In genomic region chr5:95644351-95645042, GRCh38 we compare ENCODE assay signal across 8 cellular contexts. TPM values are rescaled to one million over a fixed set of nuclear protein-coding genes. Genes with fewer than 3 reads are reported as not detected.
DNase-seq lines count a peak whose midpoint lies in the region; ATAC-seq, FAIRE-seq and TF ChIP-seq lines count a peak whose summit lies in the region.

No MANE protein-coding gene starts in this region.

- H3K27ac ChIP-seq in right atrium auricular region (peak overlapping the region; percentile 95), spleen (peak overlapping the region in 3 of 8 donors; percentile 92 to 95 (median 94))

- H3K4me1 ChIP-seq in right atrium auricular region (peaks cover 0 to 10% of the 10 kb centered on the region in 2 donors), spleen (peaks cover 11 to 42% (median 24%) of the 10 kb centered on the region in 6 donors)

- no peak overlapping the region for H3K4me3 Mint-ChIP-seq in activated naive CD4-positive, alpha-beta T cell treated with anti-CD3 and anti-CD28 coated beads for 36 hours

- no peak overlapping the region for H3K27ac Mint-ChIP-seq in activated naive CD4-positive, alpha-beta T cell treated with anti-CD3 and anti-CD28 coated beads for 36 hours

- intact Hi-C loops in activated naive CD4-positive, alpha-beta T cell treated with anti-CD3 and anti-CD28 coated beads for 36 hours (cut with micrococcal nuclease), result loop anchor here (1.0 to 10.0 kb wide), 11 partner anchors 20 to 1538 kb away; partner anchors contain the start of genes CAST, ERAP1 and RIOK2
- intact Hi-C loops in spleen (cut with DNase I; ENCODE audit: low total_unique reads), result loop anchor here (5.0 to 10.0 kb wide), 2 partner anchors 203 to 690 kb away; no protein-coding TSS in a partner anchor

- TF ChIP-seq POLR2A in spleen (IDR thresholded peaks at IDR 0.05), result no peak

- FAIRE-seq in RCC 7860 (lab: Jason Lieb, UNC), result no peak

- no peaks in the 10 kb centered on the region for H3K27me3 Mint-ChIP-seq in activated naive CD4-positive, alpha-beta T cell treated with anti-CD3 and anti-CD28 coated beads for 36 hours (ENCODE audit: low read depth)

- no peaks in the 10 kb centered on the region for H3K27me3 ChIP-seq in right atrium auricular region
- no peaks in the 10 kb centered on the region for H3K27me3 ChIP-seq in spleen (replicated peaks in 1 of 7)

- no peaks in the 10 kb centered on the region for H3K36me3 Mint-ChIP-seq in activated naive CD4-positive, alpha-beta T cell treated with anti-CD3 and anti-CD28 coated beads for 36 hours (ENCODE audit: low read depth)

- DNase-seq in ELF-1 (ENCODE audit: low read depth, low spot score), result peak; percentile 73
- DNase-seq in HK-2 (ENCODE audit: unreplicated experiment), result peak; percentile 23
- peak; percentile 24 for DNase-seq in RCC 7860 (ENCODE audit: low spot score)
- peak; percentile 70 for DNase-seq in activated naive CD4-positive, alpha-beta T cell treated with anti-CD3 and anti-CD28 coated beads for 36 hours
- DNase-seq in right atrium auricular region (ENCODE audit: low spot score), result peak; percentile 74
- DNase-seq in spleen, result no peak
- no peak for DNase-seq in GF-D8 (lab: John Stamatoyannopoulos, UW)

- ATAC-seq in GM21367 (IDR thresholded peaks at IDR 0.05; ENCODE audit: unreplicated experiment), result peak; percentile 44

- H3K4me3 ChIP-seq in right atrium auricular region, result no peak overlapping the region
- no peak overlapping the region for H3K4me3 ChIP-seq in spleen

- no peaks in the 10 kb centered on the region for H3K36me3 ChIP-seq in right atrium auricular region
- H3K36me3 ChIP-seq in spleen, result no peaks in the 10 kb centered on the region

- CTCF ChIA-PET in activated naive CD4-positive, alpha-beta T cell treated with anti-CD3 and anti-CD28 coated beads for 36 hours (lab: Charles Lee), result interaction anchor here (0.6 to 7.3 kb wide), 16 partner anchors 9 to 1238 kb away, joined by 3 to 63 read pairs (median 5); no protein-coding TSS in a partner anchor

- WGBS in spleen, 5 donors, result 14 to 23% (median 18%) methylated on average over 4 of the region's 4 CpGs

- H3K4me1 Mint-ChIP-seq in activated naive CD4-positive, alpha-beta T cell treated with anti-CD3 and anti-CD28 coated beads for 36 hours (ENCODE audit: low read depth), result peaks cover 31% of the 10 kb centered on the region

- TF ChIP-seq CTCF in right atrium auricular region (IDR thresholded peaks at IDR 0.05), result peak; percentile 44 to 79
- TF ChIP-seq CTCF in spleen (IDR thresholded peaks at IDR 0.05 in 8 of 11, conservative IDR thresholded peaks at IDR 0.05 in 3 of 11), result peak; percentile 29 to 80 (median 71)

- no peaks in the 10 kb centered on the region for H3K9me3 ChIP-seq in right atrium auricular region
- H3K9me3 ChIP-seq in spleen, result no peaks in the 10 kb centered on the region

- H3K9me3 Mint-ChIP-seq in activated naive CD4-positive, alpha-beta T cell treated with anti-CD3 and anti-CD28 coated beads for 36 hours, result no peaks in the 10 kb centered on the region

RNA-seq across cellular contexts. Expression of gene RFESD, which starts 2.1 kb away (rescaled TPM):
- total RNA-seq in activated naive CD4-positive, alpha-beta T cell treated with anti-CD3 and anti-CD28 coated beads for 36 hours, result 1 to 10 TPM; 9.1 to 9.7 TPM
- total RNA-seq in right atrium auricular region (1 to 10 TPM; 1.9 to 2.5 TPM), spleen (1 to 10 TPM; 2.2 to 6.5 (median 3.6) TPM)
- 1 to 10 TPM; 1.3 to 3.2 (median 2.5) TPM for polyA plus RNA-seq in spleen

RNA-seq across cellular contexts. Expression of gene GPR150, which starts 24.6 kb away (rescaled TPM):
- total RNA-seq in activated naive CD4-positive, alpha-beta T cell treated with anti-CD3 and anti-CD28 coated beads for 36 hours, result under 1 TPM; 0.64 to 0.94 TPM
- total RNA-seq in right atrium auricular region (not detected), spleen (under 1 TPM in 5 of 7 donors, not detected in 2; 0.23 to 0.83 (median 0.38) TPM)
- polyA plus RNA-seq in spleen, result 1 to 10 TPM in 1 of 3 donors, under 1 TPM in 2; 0.70 to 1.1 (median 0.83) TPM

RNA-seq across cellular contexts. Expression of gene SPATA9, which starts 38.3 kb away (rescaled TPM):
- total RNA-seq in activated naive CD4-positive, alpha-beta T cell treated with anti-CD3 and anti-CD28 coated beads for 36 hours, result not detected
- total RNA-seq in right atrium auricular region (under 1 TPM in 1 of 2 donors, not detected in 1; 0.30 TPM), spleen (1 to 10 TPM in 3 of 7 donors, under 1 TPM in 3, not detected in 1; 0.23 to 2.1 (median 1.0) TPM)
- polyA plus RNA-seq in spleen, result 1 to 10 TPM in 2 of 3 donors, under 1 TPM in 1; 0.70 to 2.8 (median 1.1) TPM

Comparison
In these comparisons a context has a peak if more than half of its experiments do, and no peak if none do; other contexts are left out.
1. DNase-seq: peak in ELF-1 (single experiment), HK-2 (single experiment), RCC 7860 (single experiment), activated naive CD4-positive, alpha-beta T cell treated with anti-CD3 and anti-CD28 coated beads for 36 hours (single experiment) and right atrium auricular region (single experiment); none in spleen (single experiment) and GF-D8 (single experiment).